In genomic region chr16:51919736-51920135, GRCh38 we compare ENCODE assay signal across 29 cellular contexts.
"Had no signal": no experiment of that assay in that cellular context is flagged by ENCODE, and none has a peak within 500 bp of the region (broad histone marks: within the 10 kb centered on the region; RNA-seq: fewer than 3 reads in every experiment).

No MANE protein-coding gene starts in this region.

- H3K9me3 ChIP-seq: adrenal gland, ascending aorta, heart right ventricle, lower lobe of right lung, stomach, suprapubic skin, tibial nerve, vagina had no signal

- H3K27ac ChIP-seq: adrenal gland, ascending aorta, heart right ventricle, lower lobe of right lung, stomach, suprapubic skin, tibial nerve, vagina had no signal

- H3K4me3 ChIP-seq: adrenal gland, ascending aorta, heart right ventricle, lower lobe of right lung, stomach, suprapubic skin, tibial nerve, vagina had no signal

- H3K27ac Mint-ChIP-seq: activated CD4-positive, alpha-beta T cell treated with anti-CD3 and anti-CD28 coated beads for 36 hours; activated naive CD8-positive, alpha-beta T cell; activated T-helper 2 cell treated with anti-CD3 and anti-CD28 coated beads, Interferon-gamma antibody, Interleukin-2, Interleukin-4, amounts not matched to agents 10 μg/mL and 5 μg/mL and 100 μg/mL, durations not matched to agents 14 hours and 24 hours and 36 hours; naive thymus-derived CD4-positive, alpha-beta T cell; stimulated activated memory B cell treated with anti-CD40 and anti-IgM and Interleukin-4, amounts not matched to agents 10 μg/mL and 1 μg/mL and 100 μg/mL, for 72 hours; WTC11 had no signal

- ATAC-seq: activated CD4-positive, alpha-beta T cell treated with anti-CD3 and anti-CD28 coated beads for 36 hours; activated T-cell treated with anti-CD3 and anti-CD28 coated beads, Interleukin-2, amount 50 U/mL, for 4 hours; heart right ventricle; left lobe of liver; lower lobe of right lung; naive thymus-derived CD4-positive, alpha-beta T cell; sciatic nerve; stimulated activated memory B cell treated with anti-CD40 and anti-IgM and Interleukin-4, amounts not matched to agents 10 μg/mL and 1 μg/mL and 100 μg/mL, for 72 hours; WTC11 had no signal

- H3K4me1 ChIP-seq: adrenal gland, ascending aorta, heart right ventricle, lower lobe of right lung, suprapubic skin, tibial nerve, vagina had no signal

- H3K4me1 Mint-ChIP-seq: activated CD4-positive, alpha-beta T cell treated with anti-CD3 and anti-CD28 coated beads for 36 hours; naive thymus-derived CD4-positive, alpha-beta T cell; stimulated activated memory B cell treated with anti-CD40 and anti-IgM and Interleukin-4, amounts not matched to agents 10 μg/mL and 1 μg/mL and 100 μg/mL, for 72 hours; WTC11 had no signal

- DNase-seq: activated CD4-positive, alpha-beta T cell treated with anti-CD3 and anti-CD28 coated beads for 36 hours; activated CD4-positive, alpha-beta T cell treated with anti-CD3 and anti-CD28 coated beads, Interleukin-2, amount 50 U/mL, for 48 hours; activated CD8-positive, alpha-beta memory T cell treated with anti-CD3 and anti-CD28 coated beads, Interleukin-2, amount 50 U/mL, for 48 hours; activated naive CD4-positive, alpha-beta T cell; activated T-cell treated with anti-CD3 and anti-CD28 coated beads, Interleukin-2, amount 50 U/mL, for 4 hours; adrenal gland; cortex of kidney; heart right ventricle; kidney; lower lobe of right lung; naive thymus-derived CD4-positive, alpha-beta T cell; occipital lobe; posterior cingulate gyrus; small intestine; stimulated activated CD4-positive, alpha-beta T cell treated with anti-CD3 and anti-CD28 coated beads, Interleukin-15, amount 100 ng/mL, for 24 hours; stomach; T-helper 1 cell; T-helper 9 cell had no signal

- H3K27me3 ChIP-seq: ascending aorta, heart right ventricle, stomach, suprapubic skin, tibial nerve, vagina had no signal

- H3K36me3 Mint-ChIP-seq: activated naive CD8-positive, alpha-beta T cell; naive thymus-derived CD4-positive, alpha-beta T cell; stimulated activated memory B cell treated with anti-CD40 and anti-IgM and Interleukin-4, amounts not matched to agents 10 μg/mL and 1 μg/mL and 100 μg/mL, for 72 hours; WTC11 had no signal

- H3K36me3 ChIP-seq: adrenal gland, ascending aorta, heart right ventricle, lower lobe of right lung, stomach, suprapubic skin, tibial nerve, vagina had no signal

- H3K27me3 Mint-ChIP-seq: activated CD4-positive, alpha-beta T cell treated with anti-CD3 and anti-CD28 coated beads for 36 hours; activated naive CD8-positive, alpha-beta T cell; stimulated activated memory B cell treated with anti-CD40 and anti-IgM and Interleukin-4, amounts not matched to agents 10 μg/mL and 1 μg/mL and 100 μg/mL, for 72 hours had no signal

- H3K9me3 Mint-ChIP-seq: neural crest cell had no signal

- H3K4me3 Mint-ChIP-seq: activated CD4-positive, alpha-beta T cell treated with anti-CD3 and anti-CD28 coated beads for 36 hours; activated naive CD8-positive, alpha-beta T cell; activated T-cell treated with anti-CD3 and anti-CD28 coated beads, Interleukin-2, amount 50 U/mL, for 4 hours; naive thymus-derived CD4-positive, alpha-beta T cell; neural crest cell; stimulated activated memory B cell treated with anti-CD40 and anti-IgM and Interleukin-4, amounts not matched to agents 10 μg/mL and 1 μg/mL and 100 μg/mL, for 72 hours; WTC11 had no signal
